12 cellular contexts compared by ENCODE assay signal in the genomic region with DNA sequence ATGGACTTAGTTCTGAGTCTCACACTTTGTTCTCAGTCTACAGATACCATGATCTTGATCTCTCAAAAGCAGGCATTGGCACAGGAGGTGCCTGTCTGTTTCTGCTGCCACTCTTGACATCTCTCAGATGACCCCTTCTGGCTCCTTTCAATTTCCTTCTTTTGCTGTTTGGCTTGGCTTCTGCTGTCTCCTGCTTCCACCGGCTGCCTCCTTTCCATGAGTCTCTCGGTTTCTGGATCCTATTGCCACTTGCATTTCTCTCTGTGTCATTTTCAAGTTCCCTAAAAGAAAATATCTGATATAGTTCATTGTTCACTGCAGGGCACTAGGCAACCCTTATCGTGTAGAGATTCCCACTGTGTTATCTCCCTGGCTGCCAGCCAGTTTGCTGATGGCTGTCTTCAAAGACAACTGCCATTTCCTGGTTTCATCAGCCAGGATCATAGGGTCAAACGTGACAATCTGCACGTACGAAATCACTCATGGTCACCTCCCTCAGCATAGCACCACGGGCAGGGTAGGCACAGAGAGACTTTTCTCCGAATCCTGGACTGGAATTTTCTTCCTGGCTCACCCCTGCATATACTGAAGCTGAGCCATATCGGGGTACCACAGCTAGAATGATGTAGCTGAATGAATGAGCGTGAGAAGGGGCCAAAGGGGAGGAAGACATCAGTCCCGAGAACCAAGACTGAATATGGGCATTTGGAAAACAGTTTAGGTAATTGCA.
DNase-seq lines count a peak whose midpoint lies in the region; ATAC-seq and TF ChIP-seq lines count a peak whose summit lies in the region.
"Had no signal": no experiment of that assay in that cellular context is flagged by ENCODE, and none has a peak within 500 bp of the region (broad histone marks: within the 10 kb centered on the region; RNA-seq: fewer than 3 reads in every experiment).

No MANE protein-coding gene starts in this region.

- H3K27me3 ChIP-seq in esophagus squamous epithelium (no peaks in the 10 kb centered on the region), neutrophil (no peaks in the 10 kb centered on the region)
- H3K27me3 ChIP-seq: left lung had no signal

- WGBS in esophagus squamous epithelium, 2 donors, result 66 to 69% methylated on average over 6 to 11 of the region's 11 CpGs

- peak; percentile 58 for DNase-seq in DMS53 treated with DMSO at 0.1 percent for 48 hours (lab: John Stamatoyannopoulos, UW; ENCODE audit: unreplicated experiment)
- DNase-seq in NCI-H69 (lab: John Stamatoyannopoulos, UW), result peak; percentile 5
- DNase-seq in esophagus squamous epithelium (lab: John Stamatoyannopoulos, UW), result no peak
- no peak for DNase-seq in NCI-H187 treated with DMSO at 0.1 percent for 48 hours (lab: John Stamatoyannopoulos, UW)
- DNase-seq: activated T-cell treated with anti-CD3 and anti-CD28 coated beads for 4 hours; effector CD8-positive, alpha-beta T cell; left lung; SHP77 had no signal

- H3K4me3 ChIP-seq in esophagus squamous epithelium, result no peak overlapping the region
- H3K4me3 ChIP-seq in neutrophil (ENCODE audit: low read depth in 1 of 2, low read length in 1 of 2), result no peak overlapping the region
- H3K4me3 ChIP-seq: left lung had no signal

- TF ChIP-seq POLR2A in esophagus squamous epithelium (IDR thresholded peaks at IDR 0.05), result no peak

- H3K36me3 ChIP-seq in esophagus squamous epithelium (no peaks in the 10 kb centered on the region), neutrophil (no peaks in the 10 kb centered on the region)
- H3K36me3 ChIP-seq: left lung had no signal

- TF ChIP-seq CTCF in esophagus squamous epithelium (IDR thresholded peaks at IDR 0.05) (no peak), neutrophil (IDR thresholded peaks at IDR 0.05) (no peak)

- H3K9me3 ChIP-seq in esophagus squamous epithelium (no peaks in the 10 kb centered on the region), neutrophil (no peaks in the 10 kb centered on the region)
- H3K9me3 ChIP-seq: left lung had no signal

- intact Hi-C loops in esophagus squamous epithelium (cut with DNase I), result no loop called here

- no peak for ATAC-seq in HG03469 (IDR thresholded peaks at IDR 0.05; ENCODE audit: unreplicated experiment)
- no peak for ATAC-seq in HG02970 (IDR thresholded peaks at IDR 0.05; ENCODE audit: low FRiP score, unreplicated experiment)
- ATAC-seq in GM18498 (IDR thresholded peaks at IDR 0.05; ENCODE audit: unreplicated experiment), result no peak
- ATAC-seq: left lung had no signal

- H3K27ac ChIP-seq in esophagus squamous epithelium (peak overlapping the region in 3 of 4 donors; percentile 7 to 51 (median 7)), neutrophil (peak overlapping the region; percentile 67)

- H3K4me1 ChIP-seq in esophagus squamous epithelium (peaks cover 0 to 6% (median 0%) of the 10 kb centered on the region in 3 donors), neutrophil (ENCODE audit: control insufficient read depth in 1 of 2, insufficient read depth in 1 of 2, low read depth in 1 of 2, low read length in 1 of 2) (peaks cover 35 to 39% of the 10 kb centered on the region in 2 experiments)

Comparison
In these comparisons a context has a peak if more than half of its experiments do, and no peak if none do; other contexts are left out.
1. DNase-seq: peak in DMS53 treated with DMSO at 0.1 percent for 48 hours (single experiment) and NCI-H69 (single experiment); none in esophagus squamous epithelium (single experiment) and NCI-H187 treated with DMSO at 0.1 percent for 48 hours (single experiment).